26 cellular contexts compared by ENCODE assay signal in genomic region chr1:243388276-243388675, GRCh38.
"Had no signal": no experiment of that assay in that cellular context is flagged by ENCODE, and none has a peak within 500 bp of the region (broad histone marks: within the 10 kb centered on the region; RNA-seq: fewer than 3 reads in every experiment).

No MANE protein-coding gene starts in this region.

- ATAC-seq: esophagus mucosa; foreskin keratinocyte; gastroesophageal sphincter; heart left ventricle; left ventricle myocardium superior; naive thymus-derived CD8-positive, alpha-beta T cell; psoas muscle; right cardiac atrium; stimulated activated memory B cell treated with anti-CD40 and anti-IgM and Interleukin-4, amounts not matched to agents 10 μg/mL and 1 μg/mL and 100 μg/mL, for 72 hours; stimulated activated naive CD8-positive, alpha-beta T cell treated with anti-CD3 and anti-CD28 coated beads, Interleukin-15, Interleukin-2, amounts not matched to agents 100 U/mL and 50 U/mL, for 24 hours had no signal

- H3K4me3 ChIP-seq: dorsolateral prefrontal cortex, gastroesophageal sphincter, heart left ventricle, hepatocyte, lower lobe of right lung, psoas muscle, sigmoid colon, thoracic aorta, tibial nerve, upper lobe of left lung, uterus had no signal

- DNase-seq: dorsolateral prefrontal cortex; effector CD8-positive, alpha-beta T cell; endodermal cell; foreskin keratinocyte; heart left ventricle; kidney glomerular epithelial cell; left ventricle myocardium superior; lower lobe of right lung; naive thymus-derived CD8-positive, alpha-beta T cell; nephron progenitor cell; nucleus accumbens; psoas muscle; right cardiac atrium; sigmoid colon; stimulated activated CD4-positive, alpha-beta T cell treated with anti-CD3 and anti-CD28 coated beads, Interleukin-2, amount 100 ng/mL, for 24 hours; stimulated activated CD4-positive, alpha-beta T cell treated with anti-CD3 and anti-CD28 coated beads, Interleukin-4, amount 100 ng/mL, for 24 hours; stimulated activated naive CD8-positive, alpha-beta T cell treated with anti-CD3 and anti-CD28 coated beads, Interleukin-15, Interleukin-2, amounts not matched to agents 100 U/mL and 50 U/mL, for 24 hours; substantia nigra; uterus had no signal
